ENCODE assay signal across 8 cellular contexts in genomic region chr16:84117482-84117843, GRCh38. TPM values are rescaled to one million over a fixed set of nuclear protein-coding genes. Genes with fewer than 3 reads are reported as not detected.
DNase-seq lines count a peak whose midpoint lies in the region; ATAC-seq and TF ChIP-seq lines count a peak whose summit lies in the region.

No MANE protein-coding gene starts in this region.

- DNase-seq in NCI-H345 (lab: John Stamatoyannopoulos, UW), result peak; percentile 14
- DNase-seq in NCI-H345 treated with DMSO at 0.1 percent for 48 hours (lab: John Stamatoyannopoulos, UW; ENCODE audit: unreplicated experiment), result no peak
- DNase-seq in LNCaP clone FGC (ENCODE audit: low read depth), result no peak
- DNase-seq in activated CD8-positive, alpha-beta T cell treated with anti-CD3 and anti-CD28 coated beads, Interleukin-2, amount 10 ng/mL, durations not matched to agents 7 days and 5 days, result peak; percentile 63
- DNase-seq in fibroblast of peridontal ligament (ENCODE audit: extremely low read depth), result peak; percentile 52
- DNase-seq in neural crest cell (ENCODE audit: low read depth, low spot score), result no peak
- no peak for DNase-seq in aorta
- DNase-seq in NCI-H2107 treated with DMSO at 0.1 percent for 48 hours (lab: John Stamatoyannopoulos, UW; ENCODE audit: unreplicated experiment), result no peak

- CTCF ChIA-PET in activated CD8-positive, alpha-beta T cell treated with anti-CD3 and anti-CD28 coated beads, Interleukin-2, amount 10 ng/mL, durations not matched to agents 7 days and 5 days (lab: Charles Lee), result interaction anchor here (1.0 to 5.3 kb wide), 17 partner anchors 12 to 163 kb away, joined by 3 to 77 read pairs (median 5); partner anchors contain the start of genes DNAAF1, HSDL1 and TAF1C

- intact Hi-C loops in aorta (cut with DNase I), result loop anchor here in 1 of 2 donors (1.0 kb wide), 1 partner anchor 70 kb away; the partner anchor contains the start of gene TAF1C

- peak overlapping the region in 1 of 2 donors; percentile 64 for H3K27ac ChIP-seq in aorta (ENCODE audit: low read depth in 1 of 2, low read length in 2 of 2)

- H3K4me3 ChIP-seq in LNCaP clone FGC (ENCODE audit: low read depth, low read length) (peak overlapping the region; percentile 93), aorta (ENCODE audit: low read length in 2 of 2) (peak overlapping the region; percentile 80 to 99)

- H3K27me3 Mint-ChIP-seq in activated CD8-positive, alpha-beta T cell treated with anti-CD3 and anti-CD28 coated beads, Interleukin-2, amount 10 ng/mL, durations not matched to agents 7 days and 5 days (ENCODE audit: low read depth), result no peaks in the 10 kb centered on the region
- H3K27me3 Mint-ChIP-seq in neural crest cell (ENCODE audit: low read depth), result no peaks in the 10 kb centered on the region

- H3K36me3 Mint-ChIP-seq in activated CD8-positive, alpha-beta T cell treated with anti-CD3 and anti-CD28 coated beads, Interleukin-2, amount 10 ng/mL, durations not matched to agents 7 days and 5 days (ENCODE audit: low read depth), result peaks cover 4% of the 10 kb centered on the region
- peaks cover 4% of the 10 kb centered on the region for H3K36me3 Mint-ChIP-seq in neural crest cell (ENCODE audit: low read depth)

- TF ChIP-seq CTCF in LNCaP clone FGC (IDR thresholded peaks at IDR 0.05; ENCODE audit: control insufficient read depth, extremely low read depth, insufficient read depth) (no peak), neural crest cell (conservative IDR thresholded peaks at IDR 0.05) (no peak)

- 8 to 10% methylated on average over 13 of the region's 13 CpGs for WGBS in aorta, 2 donors

- H3K27ac Mint-ChIP-seq in activated CD8-positive, alpha-beta T cell treated with anti-CD3 and anti-CD28 coated beads, Interleukin-2, amount 10 ng/mL, durations not matched to agents 7 days and 5 days, result peak overlapping the region; percentile 95
- H3K27ac Mint-ChIP-seq in neural crest cell (ENCODE audit: unreplicated experiment), result peak overlapping the region; percentile 96

- H3K4me3 Mint-ChIP-seq in activated CD8-positive, alpha-beta T cell treated with anti-CD3 and anti-CD28 coated beads, Interleukin-2, amount 10 ng/mL, durations not matched to agents 7 days and 5 days, result peak overlapping the region; percentile 87
- H3K4me3 Mint-ChIP-seq in neural crest cell, result peak overlapping the region; percentile 95

- H3K9me3 Mint-ChIP-seq in activated CD8-positive, alpha-beta T cell treated with anti-CD3 and anti-CD28 coated beads, Interleukin-2, amount 10 ng/mL, durations not matched to agents 7 days and 5 days (ENCODE audit: insufficient read depth), result no peaks in the 10 kb centered on the region
- no peaks in the 10 kb centered on the region for H3K9me3 Mint-ChIP-seq in neural crest cell

- H3K4me1 ChIP-seq in aorta (ENCODE audit: control insufficient read depth in 1 of 2, insufficient read depth in 2 of 2, low read length in 2 of 2), result no peaks in the 10 kb centered on the region

- H3K4me1 Mint-ChIP-seq in activated CD8-positive, alpha-beta T cell treated with anti-CD3 and anti-CD28 coated beads, Interleukin-2, amount 10 ng/mL, durations not matched to agents 7 days and 5 days (ENCODE audit: low read depth), result peaks cover 22% of the 10 kb centered on the region
- H3K4me1 Mint-ChIP-seq in neural crest cell, result peaks cover 25% of the 10 kb centered on the region

- H3K9me3 ChIP-seq in aorta (ENCODE audit: control insufficient read depth, low read length), result no peaks in the 10 kb centered on the region

- POLR2A ChIA-PET in activated CD8-positive, alpha-beta T cell treated with anti-CD3 and anti-CD28 coated beads, Interleukin-2, amount 10 ng/mL, durations not matched to agents 7 days and 5 days (lab: Charles Lee), result interaction anchor here (0.8 to 2.4 kb wide), 12 partner anchors 14 to 164 kb away, joined by 3 to 16 read pairs (median 8); partner anchors contain the start of genes DNAAF1, HSDL1 and TAF1C

- H3K27me3 ChIP-seq in aorta (ENCODE audit: control insufficient read depth in 1 of 2, insufficient read depth in 2 of 2, low read length in 1 of 2), result no peaks in the 10 kb centered on the region

- ATAC-seq in activated CD8-positive, alpha-beta T cell treated with anti-CD3 and anti-CD28 coated beads, Interleukin-2, amount 10 ng/mL, durations not matched to agents 7 days and 5 days, result peak; percentile 5
- ATAC-seq in aorta (ENCODE audit: low FRiP score), result peak; percentile 12

- no peaks in the 10 kb centered on the region for H3K36me3 ChIP-seq in aorta (ENCODE audit: control insufficient read depth in 1 of 2, insufficient read depth in 2 of 2, low read length in 1 of 2)

RNA-seq across cellular contexts. Expression of gene MBTPS1, which starts 0.7 kb away (rescaled TPM):
- total RNA-seq in activated CD8-positive, alpha-beta T cell treated with anti-CD3 and anti-CD28 coated beads, Interleukin-2, amount 10 ng/mL, durations not matched to agents 7 days and 5 days, result 10 to 100 TPM; 49.3 to 52.7 TPM
- total RNA-seq in neural crest cell (53.8 and 59.0 TPM in 2 replicates), aorta (100 to 1,000 TPM in 1 of 2 donors, 10 to 100 TPM in 1; 75.0 to 108 TPM)
- polyA plus RNA-seq in aorta, result 10 to 100 TPM; 28.9 to 68.3 TPM

RNA-seq across cellular contexts. Expression of gene HSDL1, which starts 27.5 kb away (rescaled TPM):
- total RNA-seq in activated CD8-positive, alpha-beta T cell treated with anti-CD3 and anti-CD28 coated beads, Interleukin-2, amount 10 ng/mL, durations not matched to agents 7 days and 5 days, result 10 to 100 TPM; 10.4 to 12.3 TPM
- total RNA-seq in neural crest cell (68.2 TPM in 2 replicates), aorta (10 to 100 TPM; 14.6 to 20.5 TPM)
- polyA plus RNA-seq in aorta, result 10 to 100 TPM; 11.4 to 19.0 TPM

RNA-seq across cellular contexts. Expression of gene DNAAF1, which starts 27.6 kb away (rescaled TPM):
- not detected for total RNA-seq in activated CD8-positive, alpha-beta T cell treated with anti-CD3 and anti-CD28 coated beads, Interleukin-2, amount 10 ng/mL, durations not matched to agents 7 days and 5 days
- 0.20 and 0.35 TPM in 2 replicates for total RNA-seq in neural crest cell
- under 1 TPM; 0.19 to 0.48 TPM for total RNA-seq in aorta
- 1 to 10 TPM in 1 of 2 donors, not detected in 1; 1.4 TPM for polyA plus RNA-seq in aorta

Comparison
In these comparisons a context has a peak if more than half of its experiments do, and no peak if none do; other contexts are left out.
1. DNase-seq: peak in NCI-H345 (single experiment), activated CD8-positive, alpha-beta T cell treated with anti-CD3 and anti-CD28 coated beads, Interleukin-2, amount 10 ng/mL, durations not matched to agents 7 days and 5 days (single experiment) and fibroblast of peridontal ligament (single experiment); none in NCI-H345 treated with DMSO at 0.1 percent for 48 hours (single experiment), LNCaP clone FGC (single experiment), neural crest cell (single experiment), aorta (0 of 2) and NCI-H2107 treated with DMSO at 0.1 percent for 48 hours (single experiment).